In genomic region chr2:224221455-224221913, GRCh38 we compare ENCODE assay signal across 9 cellular contexts.
DNase-seq lines count a peak whose midpoint lies in the region; ATAC-seq and TF ChIP-seq lines count a peak whose summit lies in the region.
"Had no signal": no experiment of that assay in that cellular context is flagged by ENCODE, and none has a peak within 500 bp of the region (broad histone marks: within the 10 kb centered on the region; RNA-seq: fewer than 3 reads in every experiment).

No MANE protein-coding gene starts in this region.

- ATAC-seq in GM18907 (IDR thresholded peaks at IDR 0.05; ENCODE audit: unreplicated experiment), result no peak

- DNase-seq in AG08395 (ENCODE audit: low spot score) (peak; percentile 91), LHCN-M2 (ENCODE audit: low read depth) (peak; percentile 98), choroid plexus epithelial cell (ENCODE audit: low read depth) (peak; percentile 87), left kidney (ENCODE audit: low read depth, low spot score) (peak; percentile 54), COR-L47 (lab: John Stamatoyannopoulos, UW) (no peak)
- DNase-seq in stimulated activated CD4-positive, alpha-beta T cell treated with anti-CD3 and anti-CD28 coated beads, Interleukin-1b, Interleukin-23, amount 100 ng/mL, for 48 hours, result no peak
- no peak for DNase-seq in activated CD4-positive, CD25-positive, alpha-beta regulatory T cell (lab: John Stamatoyannopoulos, UW)
- DNase-seq: stimulated activated CD4-positive, alpha-beta T cell treated with anti-CD3 and anti-CD28 coated beads, Interleukin-4, amount 100 ng/mL, for 4 hours had no signal

- no peak for TF ChIP-seq CTCF in choroid plexus epithelial cell (conservative IDR thresholded peaks at IDR 0.05; ENCODE audit: low read depth, low read length)

- H3K4me3 ChIP-seq in choroid plexus epithelial cell (ENCODE audit: low read depth, low read length), result no peak overlapping the region

Comparison
In these comparisons a context has a peak if more than half of its experiments do, and no peak if none do; other contexts are left out.
1. DNase-seq: peak in AG08395 (single experiment), LHCN-M2 (single experiment), choroid plexus epithelial cell (single experiment) and left kidney (single experiment); none in stimulated activated CD4-positive, alpha-beta T cell treated with anti-CD3 and anti-CD28 coated beads, Interleukin-1b, Interleukin-23, amount 100 ng/mL, for 48 hours (single experiment), activated CD4-positive, CD25-positive, alpha-beta regulatory T cell (0 of 4) and COR-L47 (single experiment).